8 cellular contexts compared by ENCODE assay signal in genomic region chr17:36947922-36948716, GRCh38. TPM values are rescaled to one million over a fixed set of nuclear protein-coding genes. Genes with fewer than 3 reads are reported as not detected.
DNase-seq lines count a peak whose midpoint lies in the region; ATAC-seq lines count a peak whose summit lies in the region.

No MANE protein-coding gene starts in this region.

- no peak overlapping the region for H4K8ac ChIP-seq in mesendoderm (ENCODE audit: low read depth, low read length)

- no peak overlapping the region for H2AK5ac ChIP-seq in mesendoderm (ENCODE audit: low read length)

- ATAC-seq in GM18873 (IDR thresholded peaks at IDR 0.05; ENCODE audit: low FRiP score, unreplicated experiment) (no peak), GM19397 (IDR thresholded peaks at IDR 0.05; ENCODE audit: unreplicated experiment) (no peak), GM21786 (IDR thresholded peaks at IDR 0.05; ENCODE audit: unreplicated experiment) (no peak)

- H3K4me2 ChIP-seq in mesendoderm (ENCODE audit: low read length): peak overlapping the region; percentile 94

- peaks cover 18% of the 10 kb centered on the region for H3K79me1 ChIP-seq in mesendoderm (ENCODE audit: low read length)

- no CpG with 5 or more reads among the region's 26 CpGs for WGBS in mesendoderm (ENCODE audit: extremely low coverage, insufficient coverage, low lambda C conversion rate)

- peaks cover 8% of the 10 kb centered on the region for H3K4me1 ChIP-seq in mesendoderm (ENCODE audit: control insufficient read depth, low read depth, low read length)

- H3K18ac ChIP-seq in mesendoderm (ENCODE audit: low read length): peak overlapping the region; percentile 29

- peak; percentile 58 for DNase-seq in NCI-H82 (lab: John Stamatoyannopoulos, UW)
- no peak for DNase-seq in NCI-H82 treated with DMSO at 0.1 percent for 48 hours (lab: John Stamatoyannopoulos, UW; ENCODE audit: unreplicated experiment)
- DNase-seq in NCI-H1417 treated with DMSO at 0.1 percent for 48 hours (lab: John Stamatoyannopoulos, UW): peak; percentile 21
- peak in 1 of 61 donors; percentile 32 for DNase-seq in caudate nucleus (lab: John Stamatoyannopoulos, UW)
- peak; percentile 67 for DNase-seq in mesendoderm

- peaks cover 5% of the 10 kb centered on the region for H3K36me3 ChIP-seq in mesendoderm (ENCODE audit: control insufficient read depth, insufficient read depth, low read length)

- peak overlapping the region; percentile 77 for H3K9ac ChIP-seq in mesendoderm (ENCODE audit: low read length)

- no peak overlapping the region for H2BK15ac ChIP-seq in mesendoderm (replicated peaks; ENCODE audit: low read depth)

- peak overlapping the region; percentile 55 for H3K4me3 ChIP-seq in mesendoderm (ENCODE audit: low read length)

- peak overlapping the region; percentile 46 for H3K4ac ChIP-seq in mesendoderm (ENCODE audit: low read depth, low read length)

- H3K27ac ChIP-seq in caudate nucleus (ENCODE audit: low read depth, low read length) (peak overlapping the region; percentile 93), mesendoderm (ENCODE audit: low read depth, low read length) (peak overlapping the region; percentile 7)

- H3K79me2 ChIP-seq in mesendoderm (ENCODE audit: control insufficient read depth, insufficient read depth, low read length): peaks cover 15% of the 10 kb centered on the region

- no peak overlapping the region for H4K5ac ChIP-seq in mesendoderm (ENCODE audit: low read length)

- H3K27me3 ChIP-seq in mesendoderm (ENCODE audit: insufficient read depth, low read length, poor library complexity): peaks cover 4% of the 10 kb centered on the region

- peak overlapping the region; percentile 23 for H2BK5ac ChIP-seq in mesendoderm (ENCODE audit: low read length)

- no peak overlapping the region for H2BK120ac ChIP-seq in mesendoderm (ENCODE audit: low read depth, low read length)

- peak overlapping the region; percentile 95 for H3K56ac ChIP-seq in mesendoderm (ENCODE audit: low read length)

- H3K23ac ChIP-seq in mesendoderm (ENCODE audit: low read length): no peak overlapping the region

RNA-seq across cellular contexts. Expression of gene AATF, which starts 0.6 kb away (rescaled TPM):
- 118 TPM for polyA plus RNA-seq in mesendoderm (2013, experiment 1 of 2)
- 114 TPM for polyA plus RNA-seq in mesendoderm (2013, experiment 2 of 2)

RNA-seq across cellular contexts. Expression of gene LHX1, which starts 10.8 kb away (rescaled TPM):
- polyA plus RNA-seq in mesendoderm (2013, experiment 1 of 2): 20.5 TPM
- polyA plus RNA-seq in mesendoderm (2013, experiment 2 of 2): 18.4 TPM
